In genomic region chr1:110673197-110673701, GRCh38 we compare ENCODE assay signal across 8 cellular contexts. TPM values are rescaled to one million over a fixed set of nuclear protein-coding genes. Genes with fewer than 3 reads are reported as not detected.
DNase-seq lines count a peak whose midpoint lies in the region; ATAC-seq and TF ChIP-seq lines count a peak whose summit lies in the region.

No MANE protein-coding gene starts in this region.

- TF ChIP-seq CTCF in lower lobe of right lung (IDR thresholded peaks at IDR 0.05), result no peak
- TF ChIP-seq CTCF in Calu3 (IDR thresholded peaks at IDR 0.05; ENCODE audit: unreplicated experiment), result no peak
- no peak for TF ChIP-seq CTCF in brain microvascular endothelial cell (IDR thresholded peaks at IDR 0.05; ENCODE audit: low read depth, low read length, missing control alignments)

- peaks cover 56% of the 10 kb centered on the region for H3K4me1 Mint-ChIP-seq in activated T-cell treated with anti-CD3 and anti-CD28 coated beads, Interleukin-2, amount 50 U/mL, for 24 hours (ENCODE audit: low read depth)
- no peaks in the 10 kb centered on the region for H3K4me1 Mint-ChIP-seq in Calu3 (ENCODE audit: low read depth, unreplicated experiment)

- peak overlapping the region; percentile 65 for H3K4me3 ChIP-seq in lower lobe of right lung
- peak overlapping the region; percentile 1 for H3K4me3 ChIP-seq in urinary bladder (ENCODE audit: low read depth, low read length)
- no peak overlapping the region for H3K4me3 ChIP-seq in brain microvascular endothelial cell (ENCODE audit: low read depth, low read length)

- H3K4me3 Mint-ChIP-seq in activated T-cell treated with anti-CD3 and anti-CD28 coated beads, Interleukin-2, amount 50 U/mL, for 24 hours, result peak overlapping the region; percentile 97
- no peak overlapping the region for H3K4me3 Mint-ChIP-seq in Calu3 (ENCODE audit: low read depth, unreplicated experiment)

- H3K27ac ChIP-seq in lower lobe of right lung, result peak overlapping the region; percentile 70
- no peak overlapping the region for H3K27ac ChIP-seq in urinary bladder (ENCODE audit: low read depth)
- H3K27ac ChIP-seq in brain microvascular endothelial cell, result no peak overlapping the region

- WGBS in urinary bladder, result 70% methylated on average over 25 of the region's 25 CpGs

- H3K4me1 ChIP-seq in lower lobe of right lung, result peaks cover 20% of the 10 kb centered on the region
- no peaks in the 10 kb centered on the region for H3K4me1 ChIP-seq in urinary bladder (ENCODE audit: insufficient read depth)

- H3K36me3 ChIP-seq in lower lobe of right lung, result no peaks in the 10 kb centered on the region
- no peaks in the 10 kb centered on the region for H3K36me3 ChIP-seq in urinary bladder (ENCODE audit: insufficient read depth)
- H3K36me3 ChIP-seq in brain microvascular endothelial cell (replicated peaks), result no peaks in the 10 kb centered on the region

- H3K27me3 ChIP-seq in lower lobe of right lung (ENCODE audit: low read depth) (peaks cover 32% of the 10 kb centered on the region), brain microvascular endothelial cell (replicated peaks) (peaks cover 37% of the 10 kb centered on the region)

- no peak for ATAC-seq in lower lobe of right lung
- ATAC-seq in HG03175 (IDR thresholded peaks at IDR 0.05; ENCODE audit: unreplicated experiment), result no peak

- H3K27me3 Mint-ChIP-seq in activated T-cell treated with anti-CD3 and anti-CD28 coated beads, Interleukin-2, amount 50 U/mL, for 24 hours, result no peaks in the 10 kb centered on the region
- H3K27me3 Mint-ChIP-seq in Calu3 (ENCODE audit: unreplicated experiment), result peaks cover 29% of the 10 kb centered on the region

- peak; percentile 2 for DNase-seq in stimulated activated CD4-positive, alpha-beta T cell treated with anti-CD3 and anti-CD28 coated beads, Interleukin-12 subunit alpha, Interleukin-12 subunit beta, amount 100 ng/mL, for 4 hours
- no peak for DNase-seq in stimulated activated CD4-positive, alpha-beta T cell treated with anti-CD3 and anti-CD28 coated beads, Interleukin-2, amount 100 ng/mL, for 48 hours
- DNase-seq in activated T-cell treated with anti-CD3 and anti-CD28 coated beads, Interleukin-2, amount 50 U/mL, for 24 hours, result peak; percentile 55
- DNase-seq in lower lobe of right lung, result no peak
- DNase-seq in Calu3, result no peak
- DNase-seq in brain microvascular endothelial cell, result no peak

- in situ Hi-C loops in brain microvascular endothelial cell (cut with HindIII; ENCODE audit: low pct_ligation_motif_present, low sequenced_read_pairs), result no loop called here

- peaks cover 52% of the 10 kb centered on the region for H3K36me3 Mint-ChIP-seq in activated T-cell treated with anti-CD3 and anti-CD28 coated beads, Interleukin-2, amount 50 U/mL, for 24 hours (ENCODE audit: low read depth)
- H3K36me3 Mint-ChIP-seq in Calu3 (ENCODE audit: insufficient read depth, unreplicated experiment), result no peaks in the 10 kb centered on the region

- BruUV-seq in Calu3 (replicated peaks; lab: Mats Ljungman, UMichigan), result no TSS peak

- H3K9me3 ChIP-seq in lower lobe of right lung, result no peaks in the 10 kb centered on the region

- intact Hi-C loops in lower lobe of right lung (cut with DNase I), result no loop called here
- intact Hi-C loops in Calu3 (cut with micrococcal nuclease; ENCODE audit: unreplicated experiment), result no loop called here

- peak overlapping the region; percentile 99 for H3K27ac Mint-ChIP-seq in activated T-cell treated with anti-CD3 and anti-CD28 coated beads, Interleukin-2, amount 50 U/mL, for 24 hours
- H3K27ac Mint-ChIP-seq in Calu3 (ENCODE audit: unreplicated experiment), result no peak overlapping the region

- CTCF ChIA-PET in Calu3 (lab: Charles Lee), result no interaction called here

- H3K9me3 Mint-ChIP-seq in activated T-cell treated with anti-CD3 and anti-CD28 coated beads, Interleukin-2, amount 50 U/mL, for 24 hours, result no peaks in the 10 kb centered on the region
- no peaks in the 10 kb centered on the region for H3K9me3 Mint-ChIP-seq in Calu3 (ENCODE audit: low read depth, unreplicated experiment)

RNA-seq across cellular contexts. Expression of gene KCNA3, which starts 1.5 kb away (rescaled TPM):
- 19.4 TPM for total RNA-seq in lower lobe of right lung
- total RNA-seq in urinary bladder, result 3.1 TPM
- polyA plus RNA-seq in urinary bladder, result 0.37 TPM
- not detected in 2 replicates for total RNA-seq in Calu3 (2022)

Comparison
In these comparisons a context has a peak if more than half of its experiments do, and no peak if none do; other contexts are left out.
1. DNase-seq: peak in stimulated activated CD4-positive, alpha-beta T cell treated with anti-CD3 and anti-CD28 coated beads, Interleukin-12 subunit alpha, Interleukin-12 subunit beta, amount 100 ng/mL, for 4 hours (single experiment) and activated T-cell treated with anti-CD3 and anti-CD28 coated beads, Interleukin-2, amount 50 U/mL, for 24 hours (single experiment); none in stimulated activated CD4-positive, alpha-beta T cell treated with anti-CD3 and anti-CD28 coated beads, Interleukin-2, amount 100 ng/mL, for 48 hours (0 of 2), lower lobe of right lung (single experiment), Calu3 (single experiment) and brain microvascular endothelial cell (single experiment).